Comparison of ENCODE assay signal across 12 cellular contexts in the genomic region with DNA sequence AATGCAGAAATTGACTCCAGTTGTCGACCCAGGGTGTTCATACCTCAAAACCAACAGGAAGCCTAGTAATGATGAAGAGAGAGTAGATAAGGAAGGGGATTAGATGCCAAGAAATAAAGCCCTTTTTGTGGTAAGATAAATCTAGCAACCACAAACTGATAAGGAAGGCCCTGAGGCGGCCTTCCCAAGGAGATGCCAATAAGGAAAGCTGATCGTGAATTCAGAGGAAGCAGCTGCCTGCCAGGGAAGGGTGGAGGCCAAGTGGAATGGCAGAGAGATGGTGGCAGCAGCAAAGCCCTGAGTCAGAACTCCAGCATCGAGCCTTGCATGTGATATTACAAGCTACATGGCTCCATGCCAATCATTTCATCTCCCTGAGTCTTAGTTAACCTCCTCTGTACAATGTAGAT.
A peak's percentile ranks its signal among the peaks of the same experiment; 100 is the strongest.
DNase-seq lines count a peak whose midpoint lies in the region; ATAC-seq, FAIRE-seq and TF ChIP-seq lines count a peak whose summit lies in the region.
"Had no signal": no experiment of that assay in that cellular context is flagged by ENCODE, and none has a peak within 500 bp of the region (broad histone marks: within the 10 kb centered on the region; RNA-seq: fewer than 3 reads in every experiment).

No MANE protein-coding gene starts in this region.

- dilution Hi-C loops in endothelial cell of umbilical vein (cut with MboI; ENCODE audit: extremely low pct_ligation_motif_present, low sequenced_read_pairs), result no loop called here

- H3K36me3 ChIP-seq in DND-41 (ENCODE audit: insufficient read depth, low read length) (no peaks in the 10 kb centered on the region), endothelial cell of umbilical vein (ENCODE audit: control insufficient read depth in 2 of 2, extremely low read depth in 1 of 2, insufficient read depth in 2 of 2, low read length in 2 of 2) (no peaks in the 10 kb centered on the region)
- H3K36me3 ChIP-seq: neutrophil had no signal

- DNase-seq in DND-41 (peak; percentile 55), NCI-H460 (ENCODE audit: extremely low read depth, low read depth) (peak; percentile 60), endothelial cell of umbilical vein (ENCODE audit: low read depth, low spot score) (no peak), omental fat pad (ENCODE audit: low spot score) (no peak), NCI-H82 (lab: John Stamatoyannopoulos, UW) (no peak), hepatic stellate cell (ENCODE audit: low spot score) (no peak)
- DNase-seq: activated T-cell treated with anti-CD3 and anti-CD28 coated beads, Interleukin-2, amount 50 U/mL, for 24 hours; erythroblast; stimulated activated CD8-positive, alpha-beta memory T cell treated with anti-CD3 and anti-CD28 coated beads, Interleukin-4, amount 100 ng/mL, for 48 hours had no signal

- no peak overlapping the region for H3K4me3 ChIP-seq in DND-41 (ENCODE audit: low read depth in 1 of 2, low read length in 2 of 2)
- no peak overlapping the region for H3K4me3 ChIP-seq in endothelial cell of umbilical vein (replicated peaks in 1 of 3; ENCODE audit: insufficient read depth in 1 of 3, low read depth in 1 of 3, low read length in 3 of 3)

- H3K27me3 ChIP-seq in DND-41 (ENCODE audit: insufficient read depth, low read length, poor library complexity), result no peaks in the 10 kb centered on the region
- H3K27me3 ChIP-seq in endothelial cell of umbilical vein (ENCODE audit: control insufficient read depth in 2 of 2, insufficient read depth in 2 of 2, low read length in 2 of 2), result no peaks in the 10 kb centered on the region

- H3K9me3 ChIP-seq in DND-41 (ENCODE audit: insufficient read depth, low read length, severe bottlenecking) (no peaks in the 10 kb centered on the region), endothelial cell of umbilical vein (replicated peaks; ENCODE audit: control insufficient read depth, insufficient read depth, low read length) (no peaks in the 10 kb centered on the region)
- H3K9me3 ChIP-seq: neutrophil had no signal

- peak; percentile 87 for ATAC-seq in DND-41 (ENCODE audit: insufficient read depth, low read depth)
- ATAC-seq in omental fat pad (ENCODE audit: low FRiP score), result peak; percentile 70
- no peak for ATAC-seq in HG03354 (IDR thresholded peaks at IDR 0.05; ENCODE audit: poor library complexity, severe bottlenecking, unreplicated experiment)
- ATAC-seq in GM19328 (IDR thresholded peaks at IDR 0.05; ENCODE audit: unreplicated experiment), result no peak

- POLR2A ChIA-PET in endothelial cell of umbilical vein (lab: Charles Lee), result no interaction called here

- H3K9ac ChIP-seq in DND-41 (ENCODE audit: low read depth, low read length) (no peak overlapping the region), endothelial cell of umbilical vein (replicated peaks; ENCODE audit: extremely low read depth, insufficient read depth, low read length) (no peak overlapping the region)

- CTCF ChIA-PET in endothelial cell of umbilical vein (lab: Charles Lee), result no interaction called here

- BruUV-seq in endothelial cell of umbilical vein (replicated peaks; lab: Mats Ljungman, UMichigan), result no TSS peak

- H2AFZ ChIP-seq in DND-41 (ENCODE audit: low read depth, low read length), result no peak overlapping the region
- H2AFZ ChIP-seq in endothelial cell of umbilical vein (ENCODE audit: low read depth, low read length), result no peak overlapping the region

- FAIRE-seq in endothelial cell of umbilical vein (lab: Jason Lieb, UNC), result no peak

- no peaks in the 10 kb centered on the region for H3K79me2 ChIP-seq in DND-41 (ENCODE audit: insufficient read depth, low read length)
- no peaks in the 10 kb centered on the region for H3K79me2 ChIP-seq in endothelial cell of umbilical vein (ENCODE audit: control insufficient read depth, insufficient read depth, low read length)

- H4K20me1 ChIP-seq in DND-41 (ENCODE audit: insufficient read depth, low read length), result no peaks in the 10 kb centered on the region
- H4K20me1 ChIP-seq in endothelial cell of umbilical vein (replicated peaks; ENCODE audit: control insufficient read depth, extremely low read depth, insufficient read depth, low read length), result no peaks in the 10 kb centered on the region

- intact Hi-C loops in endothelial cell of umbilical vein (cut with micrococcal nuclease), result no loop called here

- TF ChIP-seq CTCF in DND-41 (IDR thresholded peaks at IDR 0.05; ENCODE audit: borderline replicate concordance, extremely low read depth, low read length, poor library complexity, severe bottlenecking) (no peak), endothelial cell of umbilical vein (IDR thresholded peaks at IDR 0.05; ENCODE audit: extremely low read depth in 1 of 2, insufficient read depth in 1 of 2, low read depth in 1 of 2, low read length in 2 of 2) (no peak), omental fat pad (IDR thresholded peaks at IDR 0.05) (no peak)

- peaks cover 17% of the 10 kb centered on the region for H3K4me1 ChIP-seq in DND-41 (ENCODE audit: insufficient read depth, low read length)
- no peaks in the 10 kb centered on the region for H3K4me1 ChIP-seq in endothelial cell of umbilical vein (ENCODE audit: control insufficient read depth, extremely low read depth, insufficient read depth, low read length)

- no peaks in the 10 kb centered on the region for H3K9me1 ChIP-seq in endothelial cell of umbilical vein (replicated peaks; ENCODE audit: control insufficient read depth, extremely low read depth, insufficient read depth, low read length)

- no peak overlapping the region for H3K27ac ChIP-seq in DND-41 (ENCODE audit: low read length)
- H3K27ac ChIP-seq in endothelial cell of umbilical vein (ENCODE audit: insufficient read depth, low read depth, low read length), result no peak overlapping the region
- H3K27ac ChIP-seq: neutrophil had no signal

- H3K4me2 ChIP-seq in DND-41 (ENCODE audit: insufficient read depth, low read length), result peak overlapping the region; percentile 41
- H3K4me2 ChIP-seq in endothelial cell of umbilical vein (ENCODE audit: insufficient read depth, low read length), result no peak overlapping the region

- TF ChIP-seq POLR2A in endothelial cell of umbilical vein (IDR thresholded peaks at IDR 0.05; ENCODE audit: low read depth, low read length), result no peak

TF ChIP-seq in endothelial cell of umbilical vein, 7 proteins besides CTCF, POLR2A, EP300 and RAD21:
- no peak for TF ChIP-seq POLR2AphosphoS5 (IDR thresholded peaks at IDR 0.05; ENCODE audit: insufficient read depth, low read depth, low read length)
- peak; percentile 77 for TF ChIP-seq GATA2 (IDR thresholded peaks at IDR 0.05; ENCODE audit: insufficient read depth, insufficient read length, low read depth, low read length)
- TF ChIP-seq EZH2 (IDR thresholded peaks at IDR 0.05; ENCODE audit: borderline replicate concordance, low read depth, low read length, severe bottlenecking), result no peak
- TF ChIP-seq MYC (IDR thresholded peaks at IDR 0.05; ENCODE audit: low read depth, low read length), result no peak
- TF ChIP-seq, protein P1, sequence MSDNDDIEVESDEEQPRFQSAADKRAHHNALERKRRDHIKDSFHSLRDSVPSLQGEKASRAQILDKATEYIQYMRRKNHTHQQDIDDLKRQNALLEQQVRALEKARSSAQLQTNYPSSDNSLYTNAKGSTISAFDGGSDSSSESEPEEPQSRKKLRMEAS (IDR thresholded peaks at IDR 0.05; ENCODE audit: insufficient read depth, insufficient read length), result no peak
- TF ChIP-seq JUN (IDR thresholded peaks at IDR 0.05; ENCODE audit: borderline replicate concordance, insufficient read depth, insufficient read length, low read depth), result no peak
- peak; percentile 15 for TF ChIP-seq FOS (IDR thresholded peaks at IDR 0.05; ENCODE audit: borderline replicate concordance, insufficient read depth, low read length)

Comparison
In these comparisons a context has a peak if more than half of its experiments do, and no peak if none do; other contexts are left out.
1. ATAC-seq: peak in DND-41 (single experiment) and omental fat pad (single experiment); none in HG03354 (single experiment) and GM19328 (single experiment).
2. DNase-seq: peak in DND-41 (single experiment) and NCI-H460 (single experiment); none in endothelial cell of umbilical vein (single experiment), omental fat pad (single experiment), NCI-H82 (single experiment) and hepatic stellate cell (single experiment).